8 cellular contexts compared by ENCODE assay signal in the genomic region with DNA sequence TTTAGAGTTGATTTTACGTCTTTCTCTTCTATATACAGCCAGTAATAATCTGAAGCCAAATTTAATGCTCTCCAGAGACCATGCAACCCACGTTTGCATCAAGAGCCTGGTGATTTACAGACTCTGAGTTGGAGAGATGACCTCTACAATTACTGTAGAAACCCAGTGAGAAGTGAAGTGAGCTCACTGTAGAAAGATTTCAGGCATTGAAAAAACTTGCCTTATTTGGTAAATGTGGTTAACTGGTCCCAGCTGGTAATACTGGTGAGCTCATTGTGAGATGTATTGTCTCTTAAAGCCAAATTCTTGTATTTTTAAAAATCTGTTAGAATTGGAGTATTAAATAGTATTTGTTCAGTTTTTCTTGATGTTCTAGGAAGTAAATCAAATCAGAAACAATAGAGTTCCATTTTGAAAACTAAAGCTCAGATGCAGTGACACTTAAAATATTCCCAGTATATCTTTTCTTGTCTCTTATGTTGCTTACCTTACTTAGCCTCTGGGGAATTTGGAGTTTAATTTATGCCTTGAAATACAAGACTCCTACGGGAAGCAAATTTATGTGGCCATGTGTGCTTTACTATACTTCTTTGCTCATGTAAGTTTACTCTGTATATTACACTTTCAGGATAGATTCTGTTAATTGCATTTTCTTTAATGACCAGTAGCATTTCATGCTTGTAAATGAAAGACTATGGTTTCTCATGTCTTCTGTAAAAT.
DNase-seq lines count a peak whose midpoint lies in the region; ATAC-seq, FAIRE-seq and TF ChIP-seq lines count a peak whose summit lies in the region.

No MANE protein-coding gene starts in this region.

- no peak for TF ChIP-seq CTCF in foreskin keratinocyte (conservative IDR thresholded peaks at IDR 0.05)
- TF ChIP-seq CTCF in WERI-Rb-1 (IDR thresholded peaks at IDR 0.05; ENCODE audit: low read depth, low read length): no peak

- DNase-seq in MG63 (peak; percentile 33), foreskin keratinocyte (peak; percentile 87 to 95), urothelium cell line (ENCODE audit: low spot score) (peak; percentile 65), ecto neural progenitor cell (ENCODE audit: low spot score) (no peak), WERI-Rb-1 (no peak)
- no peak for DNase-seq in activated T-cell treated with anti-CD3 and anti-CD28 coated beads, Interleukin-2, amount 50 U/mL, for 48 hours

- no peaks in the 10 kb centered on the region for H3K36me3 ChIP-seq in ACC112 (ENCODE audit: insufficient read depth, low read length)
- no peaks in the 10 kb centered on the region for H3K36me3 ChIP-seq in MG63
- H3K36me3 ChIP-seq in WERI-Rb-1: no peaks in the 10 kb centered on the region

- no peak for FAIRE-seq in urothelium cell line (lab: Jason Lieb, UNC)

- no peaks in the 10 kb centered on the region for H3K79me2 ChIP-seq in ACC112 (ENCODE audit: control insufficient read depth, insufficient read depth, low read length, unreplicated experiment)

- H3K4me3 ChIP-seq in ACC112 (ENCODE audit: low read depth, low read length): peak overlapping the region; percentile 22; the same call in 1 of the 2 replicates
- H3K4me3 ChIP-seq in MG63: no peak overlapping the region
- H3K4me3 ChIP-seq in WERI-Rb-1 (ENCODE audit: low read depth, low read length): no peak overlapping the region

- H2AFZ ChIP-seq in ACC112 (ENCODE audit: low read length, unreplicated experiment): peak overlapping the region; percentile 77

- no peaks in the 10 kb centered on the region for H3K9me3 ChIP-seq in MG63
- no peaks in the 10 kb centered on the region for H3K9me3 ChIP-seq in WERI-Rb-1 (ENCODE audit: severe bottlenecking)

- H3K27me3 ChIP-seq in ACC112 (ENCODE audit: insufficient read depth, low read length) (no peaks in the 10 kb centered on the region), MG63 (no peaks in the 10 kb centered on the region), foreskin keratinocyte (no peaks in the 10 kb centered on the region), WERI-Rb-1 (ENCODE audit: insufficient read depth, low read depth, severe bottlenecking) (no peaks in the 10 kb centered on the region)

- peaks cover 36% of the 10 kb centered on the region for H3K4me1 ChIP-seq in ACC112 (ENCODE audit: control insufficient read depth, insufficient read depth, low read length, unreplicated experiment)
- peaks cover 17% of the 10 kb centered on the region for H3K4me1 ChIP-seq in foreskin keratinocyte

- H3K27ac ChIP-seq in ACC112 (ENCODE audit: low read depth, low read length) (peak overlapping the region; percentile 99), foreskin keratinocyte (no peak overlapping the region), WERI-Rb-1 (no peak overlapping the region)

- ATAC-seq in GM21619 (IDR thresholded peaks at IDR 0.05; ENCODE audit: unreplicated experiment) (peak; percentile 80), foreskin keratinocyte (peak; percentile 98)

Comparison
In these comparisons a context has a peak if more than half of its experiments do, and no peak if none do; other contexts are left out.
1. DNase-seq: peak in MG63 (single experiment), foreskin keratinocyte (2 of 2) and urothelium cell line (single experiment); none in activated T-cell treated with anti-CD3 and anti-CD28 coated beads, Interleukin-2, amount 50 U/mL, for 48 hours (0 of 2), ecto neural progenitor cell (single experiment) and WERI-Rb-1 (single experiment).